Comparison of ENCODE assay signal across 1 cellular context in the genomic region with DNA sequence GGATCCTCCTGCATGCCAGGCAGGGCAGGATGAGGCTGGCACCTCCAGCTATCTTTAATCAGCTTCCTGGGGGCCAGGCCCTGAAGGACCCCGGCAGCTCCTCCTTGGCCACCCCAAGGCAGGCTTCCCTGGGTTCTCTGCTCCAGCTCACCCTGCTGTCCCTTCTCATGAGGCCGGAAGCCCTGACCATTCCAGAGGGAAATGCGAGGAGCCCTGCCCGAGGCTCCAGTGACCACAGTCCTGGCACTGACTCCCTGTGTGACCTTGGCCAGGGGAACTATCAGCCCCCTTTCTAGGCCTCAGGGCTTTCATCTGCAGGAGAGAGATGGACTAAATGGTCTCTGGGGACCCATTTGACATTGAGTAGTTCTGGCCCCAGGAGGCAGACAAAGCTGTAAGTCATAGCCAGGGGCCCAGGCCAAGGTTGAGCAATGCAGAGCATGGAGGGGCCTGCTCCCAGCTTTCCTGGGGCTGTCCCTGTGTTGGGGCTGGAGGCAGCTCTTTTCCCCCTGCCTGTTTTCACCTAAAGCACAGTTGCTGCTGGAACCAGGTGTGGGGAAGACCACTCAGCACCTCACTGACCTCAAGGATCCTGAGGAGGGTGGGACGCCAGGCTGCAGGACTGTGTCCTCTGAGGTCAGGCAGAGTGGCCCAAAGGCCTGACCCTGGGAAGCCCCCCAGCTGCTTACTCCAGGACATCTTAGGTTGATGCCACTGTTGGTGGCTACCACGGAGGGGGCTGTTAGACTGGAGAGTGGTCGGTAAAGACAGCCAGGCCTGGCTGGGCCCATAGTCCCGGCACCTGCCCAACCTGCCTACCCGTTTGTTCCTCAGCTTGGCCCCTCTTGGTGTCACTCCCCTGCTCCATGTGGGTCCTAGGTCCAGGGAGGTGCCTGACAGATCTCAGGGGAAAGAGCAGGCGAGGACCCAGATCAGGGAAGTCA.
TF ChIP-seq lines count a peak whose summit lies in the region.

No MANE protein-coding gene starts in this region.

TF ChIP-seq in HepG2, 621 proteins besides CTCF, POLR2A, EP300 and RAD21 (continued from another document):
- TF ChIP-seq, protein P1, sequence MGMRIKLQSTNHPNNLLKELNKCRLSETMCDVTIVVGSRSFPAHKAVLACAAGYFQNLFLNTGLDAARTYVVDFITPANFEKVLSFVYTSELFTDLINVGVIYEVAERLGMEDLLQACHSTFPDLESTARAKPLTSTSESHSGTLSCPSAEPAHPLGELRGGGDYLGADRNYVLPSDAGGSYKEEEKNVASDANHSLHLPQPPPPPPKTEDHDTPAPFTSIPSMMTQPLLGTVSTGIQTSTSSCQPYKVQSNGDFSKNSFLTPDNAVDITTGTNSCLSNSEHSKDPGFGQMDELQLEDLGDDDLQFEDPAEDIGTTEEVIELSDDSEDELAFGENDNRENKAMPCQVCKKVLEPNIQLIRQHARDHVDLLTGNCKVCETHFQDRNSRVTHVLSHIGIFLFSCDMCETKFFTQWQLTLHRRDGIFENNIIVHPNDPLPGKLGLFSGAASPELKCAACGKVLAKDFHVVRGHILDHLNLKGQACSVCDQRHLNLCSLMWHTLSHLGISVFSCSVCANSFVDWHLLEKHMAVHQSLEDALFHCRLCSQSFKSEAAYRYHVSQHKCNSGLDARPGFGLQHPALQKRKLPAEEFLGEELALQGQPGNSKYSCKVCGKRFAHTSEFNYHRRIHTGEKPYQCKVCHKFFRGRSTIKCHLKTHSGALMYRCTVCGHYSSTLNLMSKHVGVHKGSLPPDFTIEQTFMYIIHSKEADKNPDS (CRISPR knock-in tag; IDR thresholded peaks at IDR 0.05), result 0 out of 2 replicates have a peak, but pooled peaks have one; percentile 75
- TF ChIP-seq SMC3 (IDR thresholded peaks at IDR 0.05; ENCODE audit: low read length), result peak; percentile 51
- TF ChIP-seq ZBTB38 (CRISPR knock-in tag; IDR thresholded peaks at IDR 0.05), result no peak
- TF ChIP-seq ZNF264 (CRISPR knock-in tag; IDR thresholded peaks at IDR 0.05), result peak; percentile 83; the same call in 1 of the 2 replicates
- TF ChIP-seq ZNF782 (CRISPR knock-in tag; IDR thresholded peaks at IDR 0.05; ENCODE audit: borderline replicate concordance), result peak; percentile 79; the same call in 1 of the 2 replicates
- TF ChIP-seq CBFB (CRISPR knock-in tag; IDR thresholded peaks at IDR 0.05), result peak; percentile 67; the same call in 1 of the 2 replicates
- peak; percentile 54; the same call in 1 of the 2 replicates for TF ChIP-seq ZNF891 (CRISPR knock-in tag; IDR thresholded peaks at IDR 0.05)
TF ChIP-seq in HepG2: peak in this region for 296.
